In the genomic region with DNA sequence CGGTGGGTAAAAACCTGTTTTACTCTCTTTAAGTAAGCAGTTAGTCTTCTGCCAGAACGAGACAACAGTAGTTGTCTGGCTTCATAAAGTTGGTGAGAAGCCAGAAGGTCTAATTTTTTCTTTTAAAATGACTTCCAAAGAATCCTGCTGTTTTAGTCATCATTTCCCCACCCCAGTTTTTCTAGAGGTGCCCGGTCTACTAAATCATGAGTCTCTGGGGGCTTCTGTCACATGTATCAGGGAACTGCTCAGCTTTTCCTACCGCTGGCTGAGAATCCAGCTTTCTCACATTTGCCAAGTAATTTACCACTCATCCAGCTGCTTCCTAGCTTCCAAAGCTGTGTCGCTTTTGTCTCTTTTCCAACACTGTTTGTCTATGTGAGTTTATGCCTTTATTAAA, we compare ENCODE assay signal across 2 cellular contexts.
TF ChIP-seq lines count a peak whose summit lies in the region.

No MANE protein-coding gene starts in this region.

TF ChIP-seq in SK-N-SH, 30 proteins besides CTCF, POLR2A, EP300 and RAD21:
- TF ChIP-seq TEAD4 (IDR thresholded peaks at IDR 0.05; ENCODE audit: borderline replicate concordance, insufficient read depth) (no peak), RFX5 (IDR thresholded peaks at IDR 0.05; ENCODE audit: low read length) (no peak), YY1 (IDR thresholded peaks at IDR 0.05; ENCODE audit: low read depth) (no peak), MXI1 (IDR thresholded peaks at IDR 0.05; ENCODE audit: low read depth, low read length) (no peak), POLR2AphosphoS5 (IDR thresholded peaks at IDR 0.05; ENCODE audit: low read depth, low read length) (no peak), TCF12 (IDR thresholded peaks at IDR 0.05) (no peak), GABPA (IDR thresholded peaks at IDR 0.05; ENCODE audit: low read depth) (no peak), CHD2 (IDR thresholded peaks at IDR 0.05; ENCODE audit: low read length, partially characterized antibody) (no peak), ELF1 (IDR thresholded peaks at IDR 0.05) (no peak), GATA2 (CRISPR knock-in tag; IDR thresholded peaks at IDR 0.05) (no peak)
- TF ChIP-seq, protein P1, sequence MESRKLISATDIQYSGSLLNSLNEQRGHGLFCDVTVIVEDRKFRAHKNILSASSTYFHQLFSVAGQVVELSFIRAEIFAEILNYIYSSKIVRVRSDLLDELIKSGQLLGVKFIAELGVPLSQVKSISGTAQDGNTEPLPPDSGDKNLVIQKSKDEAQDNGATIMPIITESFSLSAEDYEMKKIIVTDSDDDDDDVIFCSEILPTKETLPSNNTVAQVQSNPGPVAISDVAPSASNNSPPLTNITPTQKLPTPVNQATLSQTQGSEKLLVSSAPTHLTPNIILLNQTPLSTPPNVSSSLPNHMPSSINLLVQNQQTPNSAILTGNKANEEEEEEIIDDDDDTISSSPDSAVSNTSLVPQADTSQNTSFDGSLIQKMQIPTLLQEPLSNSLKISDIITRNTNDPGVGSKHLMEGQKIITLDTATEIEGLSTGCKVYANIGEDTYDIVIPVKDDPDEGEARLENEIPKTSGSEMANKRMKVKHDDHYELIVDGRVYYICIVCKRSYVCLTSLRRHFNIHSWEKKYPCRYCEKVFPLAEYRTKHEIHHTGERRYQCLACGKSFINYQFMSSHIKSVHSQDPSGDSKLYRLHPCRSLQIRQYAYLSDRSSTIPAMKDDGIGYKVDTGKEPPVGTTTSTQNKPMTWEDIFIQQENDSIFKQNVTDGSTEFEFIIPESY (IDR thresholded peaks at IDR 0.05; ENCODE audit: borderline replicate concordance, low read depth), result no peak
- TF ChIP-seq, protein P2, sequence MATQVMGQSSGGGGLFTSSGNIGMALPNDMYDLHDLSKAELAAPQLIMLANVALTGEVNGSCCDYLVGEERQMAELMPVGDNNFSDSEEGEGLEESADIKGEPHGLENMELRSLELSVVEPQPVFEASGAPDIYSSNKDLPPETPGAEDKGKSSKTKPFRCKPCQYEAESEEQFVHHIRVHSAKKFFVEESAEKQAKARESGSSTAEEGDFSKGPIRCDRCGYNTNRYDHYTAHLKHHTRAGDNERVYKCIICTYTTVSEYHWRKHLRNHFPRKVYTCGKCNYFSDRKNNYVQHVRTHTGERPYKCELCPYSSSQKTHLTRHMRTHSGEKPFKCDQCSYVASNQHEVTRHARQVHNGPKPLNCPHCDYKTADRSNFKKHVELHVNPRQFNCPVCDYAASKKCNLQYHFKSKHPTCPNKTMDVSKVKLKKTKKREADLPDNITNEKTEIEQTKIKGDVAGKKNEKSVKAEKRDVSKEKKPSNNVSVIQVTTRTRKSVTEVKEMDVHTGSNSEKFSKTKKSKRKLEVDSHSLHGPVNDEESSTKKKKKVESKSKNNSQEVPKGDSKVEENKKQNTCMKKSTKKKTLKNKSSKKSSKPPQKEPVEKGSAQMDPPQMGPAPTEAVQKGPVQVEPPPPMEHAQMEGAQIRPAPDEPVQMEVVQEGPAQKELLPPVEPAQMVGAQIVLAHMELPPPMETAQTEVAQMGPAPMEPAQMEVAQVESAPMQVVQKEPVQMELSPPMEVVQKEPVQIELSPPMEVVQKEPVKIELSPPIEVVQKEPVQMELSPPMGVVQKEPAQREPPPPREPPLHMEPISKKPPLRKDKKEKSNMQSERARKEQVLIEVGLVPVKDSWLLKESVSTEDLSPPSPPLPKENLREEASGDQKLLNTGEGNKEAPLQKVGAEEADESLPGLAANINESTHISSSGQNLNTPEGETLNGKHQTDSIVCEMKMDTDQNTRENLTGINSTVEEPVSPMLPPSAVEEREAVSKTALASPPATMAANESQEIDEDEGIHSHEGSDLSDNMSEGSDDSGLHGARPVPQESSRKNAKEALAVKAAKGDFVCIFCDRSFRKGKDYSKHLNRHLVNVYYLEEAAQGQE (IDR thresholded peaks at IDR 0.05; ENCODE audit: low read depth, low read length), result no peak
- TF ChIP-seq, protein P3, sequence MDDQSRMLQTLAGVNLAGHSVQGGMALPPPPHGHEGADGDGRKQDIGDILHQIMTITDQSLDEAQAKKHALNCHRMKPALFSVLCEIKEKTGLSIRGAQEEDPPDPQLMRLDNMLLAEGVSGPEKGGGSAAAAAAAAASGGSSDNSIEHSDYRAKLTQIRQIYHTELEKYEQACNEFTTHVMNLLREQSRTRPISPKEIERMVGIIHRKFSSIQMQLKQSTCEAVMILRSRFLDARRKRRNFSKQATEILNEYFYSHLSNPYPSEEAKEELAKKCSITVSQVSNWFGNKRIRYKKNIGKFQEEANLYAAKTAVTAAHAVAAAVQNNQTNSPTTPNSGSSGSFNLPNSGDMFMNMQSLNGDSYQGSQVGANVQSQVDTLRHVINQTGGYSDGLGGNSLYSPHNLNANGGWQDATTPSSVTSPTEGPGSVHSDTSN (IDR thresholded peaks at IDR 0.05), result no peak

TF ChIP-seq in SK-N-SH treated with all-trans-retinoic acid at 6 μM for 48 hours, 23 proteins besides CTCF, POLR2A, EP300 and RAD21:
- no peak for TF ChIP-seq ZC3H10 (CRISPR knock-in tag; IDR thresholded peaks at IDR 0.05)
